Comparison of ENCODE assay signal across 14 cellular contexts in the genomic region with DNA sequence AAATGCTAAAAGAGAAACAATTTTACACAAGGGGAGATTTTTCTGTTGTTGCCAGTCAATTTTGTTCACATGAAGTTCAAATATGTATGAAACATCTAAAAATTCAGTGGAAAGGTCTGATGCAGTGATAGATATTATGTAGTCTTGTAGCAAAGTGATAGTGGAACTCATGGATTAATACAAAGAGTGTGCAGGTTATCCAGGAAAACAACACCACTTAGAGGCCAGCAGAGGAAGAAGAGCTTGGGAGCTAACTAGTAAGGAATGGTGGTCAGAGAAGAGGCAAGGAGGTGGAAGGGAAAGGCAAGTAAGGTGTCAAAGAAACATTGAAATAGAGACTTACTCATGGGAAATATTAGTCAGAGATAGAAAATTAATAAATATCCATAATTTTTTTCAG.
DNase-seq lines count a peak whose midpoint lies in the region; ATAC-seq and TF ChIP-seq lines count a peak whose summit lies in the region.
"Had no signal": no experiment of that assay in that cellular context is flagged by ENCODE, and none has a peak within 500 bp of the region (broad histone marks: within the 10 kb centered on the region; RNA-seq: fewer than 3 reads in every experiment).

No MANE protein-coding gene starts in this region.

- H3K4me3 ChIP-seq in AG04450 (ENCODE audit: low read depth, low read length) = no peak overlapping the region
- H3K4me3 ChIP-seq: lung had no signal

- H3K27me3 ChIP-seq in AG04450 (ENCODE audit: control insufficient read depth, insufficient read depth, low read length) = no peaks in the 10 kb centered on the region

- H3K27ac ChIP-seq in AG04450 (ENCODE audit: low read depth, low read length) = no peak overlapping the region

- ATAC-seq in HG03139 (IDR thresholded peaks at IDR 0.05; ENCODE audit: unreplicated experiment) = no peak

- POLR2A ChIA-PET in AG04450 (lab: Yijun Ruan, JAX) = no interaction called here

- no peaks in the 10 kb centered on the region for H3K9me3 ChIP-seq in AG04450 (ENCODE audit: control insufficient read depth, insufficient read depth, low read length)

- CTCF ChIA-PET in AG04450 (lab: Charles Lee) = interaction anchor here (0.6 to 2.1 kb wide), 2 partner anchors 40 to 185 kb away, joined by 3 to 5 read pairs; no protein-coding TSS in a partner anchor

- TF ChIP-seq CTCF in AG04450 (IDR thresholded peaks at IDR 0.05; ENCODE audit: low read depth, low read length) = 0 out of 2 replicates have a peak, but pooled peaks have one; percentile 1

- DNase-seq in AG04450 (ENCODE audit: low read depth, low spot score) (no peak), HT-29 (ENCODE audit: low spot score) (peak; percentile 34), amniotic epithelial cell (ENCODE audit: low read depth) (peak; percentile 27), left kidney (ENCODE audit: low read depth, low spot score) (peak; percentile 33), KG1 (lab: John Stamatoyannopoulos, UW) (no peak), LoVo (ENCODE audit: low spot score) (no peak)
- DNase-seq in activated T-cell treated with anti-CD3 and anti-CD28 coated beads, Interleukin-2, amount 50 U/mL, for 48 hours = no peak
- DNase-seq: C1 segment of cervical spinal cord; NCI-H510A; Right ventricle myocardium superior; stimulated activated CD4-positive, alpha-beta T cell treated with anti-CD3 and anti-CD28 coated beads, Interleukin-4, amount 100 ng/mL, for 24 hours; stimulated activated naive CD4-positive, alpha-beta T cell treated with Interleukin-2 at 50 U/mL for 16 hours had no signal

Comparison
In these comparisons a context has a peak if more than half of its experiments do, and no peak if none do; other contexts are left out.
1. DNase-seq: peak in HT-29 (single experiment), amniotic epithelial cell (single experiment) and left kidney (single experiment); none in AG04450 (single experiment), KG1 (single experiment), LoVo (single experiment) and activated T-cell treated with anti-CD3 and anti-CD28 coated beads, Interleukin-2, amount 50 U/mL, for 48 hours (0 of 2).